6 cellular contexts compared by ENCODE assay signal in genomic region chr10:61775111-61775510, GRCh38.
"Had no signal": no experiment of that assay in that cellular context is flagged by ENCODE, and none has a peak within 500 bp of the region (broad histone marks: within the 10 kb centered on the region; RNA-seq: fewer than 3 reads in every experiment).

No MANE protein-coding gene starts in this region.

- H3K9ac ChIP-seq: KMS-11 had no signal

- DNase-seq: IMR-90, KBM-7, KG1 had no signal

- FAIRE-seq: HTR-8/SVneo had no signal

- H3K27ac ChIP-seq: HL-60, KMS-11 had no signal

- H3K4me2 ChIP-seq: KMS-11 had no signal
